ENCODE assay signal across 20 cellular contexts in the genomic region with DNA sequence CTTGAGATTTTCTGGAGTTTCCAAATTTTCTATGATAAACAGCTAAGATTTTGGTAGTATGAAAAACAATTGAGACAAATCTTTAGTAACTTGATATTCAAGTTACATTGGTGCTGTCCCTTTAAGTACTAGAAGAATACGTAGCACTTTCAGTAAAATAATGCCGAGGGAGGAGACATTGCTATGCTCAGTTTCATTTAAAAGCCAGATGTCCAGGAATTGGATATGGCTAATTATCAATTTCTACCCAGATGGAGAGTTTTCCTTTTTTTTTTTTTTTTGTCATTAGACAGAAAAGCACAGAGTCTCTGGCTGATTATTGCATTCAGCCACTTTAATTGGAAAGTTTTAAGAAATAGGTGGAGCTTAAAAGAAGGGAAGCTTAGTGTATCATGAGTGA. TPM values are rescaled to one million over a fixed set of nuclear protein-coding genes. Genes with fewer than 3 reads are reported as not detected.
A peak's percentile ranks its signal among the peaks of the same experiment; 100 is the strongest.
DNase-seq lines count a peak whose midpoint lies in the region; TF ChIP-seq lines count a peak whose summit lies in the region.
"Had no signal": no experiment of that assay in that cellular context is flagged by ENCODE, and none has a peak within 500 bp of the region (broad histone marks: within the 10 kb centered on the region; RNA-seq: fewer than 3 reads in every experiment).

No MANE protein-coding gene starts in this region.

- DNase-seq in HFFc6 = no peak
- peak; percentile 67 for DNase-seq in NCI-H69 (lab: John Stamatoyannopoulos, UW)
- no peak for DNase-seq in dorsolateral prefrontal cortex
- no peak for DNase-seq in dedifferentiated amniotic fluid mesenchymal stem cell (ENCODE audit: extremely low spot score)
- DNase-seq in tibial artery = no peak
- no peak for DNase-seq in activated CD8-positive, alpha-beta memory T cell treated with anti-CD3 and anti-CD28 coated beads, Interleukin-2, amount 50 U/mL, for 4 hours
- DNase-seq: EL; foreskin melanocyte; KBM-7; NCI-H1417 treated with DMSO at 0.1 percent for 48 hours; posterior cingulate gyrus; right lobe of liver; stimulated activated CD4-positive, alpha-beta T cell treated with anti-CD3 and anti-CD28 coated beads, Interleukin-4, amount 100 ng/mL, for 4 hours; stimulated activated naive CD4-positive, alpha-beta T cell treated with Interleukin-2 at 50 U/mL for 16 hours; T-helper 9 cell; thyroid gland had no signal

- no peak overlapping the region for H3K27ac Mint-ChIP-seq in HFFc6
- H3K27ac Mint-ChIP-seq: activated naive CD8-positive, alpha-beta T cell; nephron had no signal

- TF ChIP-seq CTCF in HFFc6 (IDR thresholded peaks at IDR 0.05) (no peak), dorsolateral prefrontal cortex (IDR thresholded peaks at IDR 0.05 in 54 of 56, conservative IDR thresholded peaks at IDR 0.05 in 2 of 56; ENCODE audit: low read depth in 1 of 56, partially characterized antibody in 56 of 56) (no peak), parathyroid adenoma (IDR thresholded peaks at IDR 0.05) (no peak), tibial artery (IDR thresholded peaks at IDR 0.05) (no peak)

- H3K27me3 ChIP-seq in dorsolateral prefrontal cortex (no peaks in the 10 kb centered on the region), parathyroid adenoma (ENCODE audit: control insufficient read depth, insufficient read depth, low read length) (no peaks in the 10 kb centered on the region), tibial artery (no peaks in the 10 kb centered on the region)
- H3K27me3 ChIP-seq: right lobe of liver, thyroid gland had no signal

- H3K79me2 ChIP-seq in parathyroid adenoma = no peaks in the 10 kb centered on the region

- no peaks in the 10 kb centered on the region for H3K36me3 ChIP-seq in parathyroid adenoma (ENCODE audit: control insufficient read depth, insufficient read depth, low read length)
- no peaks in the 10 kb centered on the region for H3K36me3 ChIP-seq in tibial artery
- H3K36me3 ChIP-seq: right lobe of liver, thyroid gland had no signal

- H3K9me3 ChIP-seq in parathyroid adenoma (ENCODE audit: control insufficient read depth, low read length) (no peaks in the 10 kb centered on the region), tibial artery (no peaks in the 10 kb centered on the region)
- H3K9me3 ChIP-seq: right lobe of liver, thyroid gland had no signal

- H3K9ac ChIP-seq in parathyroid adenoma = no peak overlapping the region

- H3K36me3 Mint-ChIP-seq in HFFc6 (ENCODE audit: low read depth) = no peaks in the 10 kb centered on the region

- peak overlapping the region in 35 of 59 donors; percentile 4 to 50 (median 22) for H3K4me3 ChIP-seq in dorsolateral prefrontal cortex
- no peak overlapping the region for H3K4me3 ChIP-seq in parathyroid adenoma (ENCODE audit: low read depth, low read length)
- H3K4me3 ChIP-seq in tibial artery = no peak overlapping the region
- H3K4me3 ChIP-seq: right lobe of liver, thyroid gland had no signal

- H3K4me1 Mint-ChIP-seq in HFFc6 (ENCODE audit: low read depth) = peaks cover 38% of the 10 kb centered on the region

- H2AFZ ChIP-seq in parathyroid adenoma = peak overlapping the region; percentile 68

- no peaks in the 10 kb centered on the region; the same call in none of the 2 replicates for H3K27me3 Mint-ChIP-seq in HFFc6 (ENCODE audit: insufficient read depth)

- no peak overlapping the region for H3K27ac ChIP-seq in dorsolateral prefrontal cortex
- no peak overlapping the region for H3K27ac ChIP-seq in parathyroid adenoma
- H3K27ac ChIP-seq in tibial artery = no peak overlapping the region
- H3K27ac ChIP-seq: right lobe of liver, RWPE1, thyroid gland had no signal

- H3K4me2 ChIP-seq in parathyroid adenoma (ENCODE audit: low read length) = peak overlapping the region; percentile 43

- intact Hi-C loops in dorsolateral prefrontal cortex (cut with DNase I) = no loop called here
- intact Hi-C loops in tibial artery (cut with DNase I; ENCODE audit: low total_unique reads) = no loop called here

- H3K9me3 Mint-ChIP-seq in HFFc6 = no peaks in the 10 kb centered on the region

- no peaks in the 10 kb centered on the region for H3K4me1 ChIP-seq in parathyroid adenoma
- no peaks in the 10 kb centered on the region for H3K4me1 ChIP-seq in tibial artery
- H3K4me1 ChIP-seq: right lobe of liver, thyroid gland had no signal

- H3K4me3 Mint-ChIP-seq in HFFc6 = peak overlapping the region; percentile 32; the same call in 1 of the 2 replicates
- H3K4me3 Mint-ChIP-seq: activated naive CD8-positive, alpha-beta T cell; nephron had no signal

RNA-seq across cellular contexts. Expression of a gene that starts 40.4 kb away (rescaled TPM):
- 10 to 100 TPM; 51.9 to 69.2 (median 53.9) TPM for total RNA-seq in HFFc6 (2021; fragmentation: NEBNext Ultra II Directional; extraction: Animal tissue kit (Norgen Biotek cat#: 25700))
- 100 to 1,000 TPM; 149 to 320 (median 208) TPM for total RNA-seq in dorsolateral prefrontal cortex

Comparison
In these comparisons a context has a peak if more than half of its experiments do, and no peak if none do; other contexts are left out.
1. H3K4me3 ChIP-seq: peak in dorsolateral prefrontal cortex (35 of 59); none in parathyroid adenoma (single experiment) and tibial artery (0 of 2).